ENCODE assay signal across 26 cellular contexts in genomic region chr11:109583996-109584395, GRCh38.
DNase-seq lines count a peak whose midpoint lies in the region; ATAC-seq, FAIRE-seq and TF ChIP-seq lines count a peak whose summit lies in the region.
"Had no signal": no experiment of that assay in that cellular context is flagged by ENCODE, and none has a peak within 500 bp of the region (broad histone marks: within the 10 kb centered on the region; RNA-seq: fewer than 3 reads in every experiment).

No MANE protein-coding gene starts in this region.

- H3K23ac ChIP-seq in IMR-90 (ENCODE audit: low read depth, low read length): no peak overlapping the region

- no peak overlapping the region for H3K4me2 ChIP-seq in IMR-90 (ENCODE audit: low read depth, low read length)
- H3K4me2 ChIP-seq: BLaER1 had no signal

- no peak overlapping the region for H2AK9ac ChIP-seq in IMR-90 (replicated peaks; ENCODE audit: low read depth, low read length, poor library complexity)

- H3K36me3 ChIP-seq in A673 (ENCODE audit: insufficient read depth, low read length, poor library complexity, severe bottlenecking) (no peaks in the 10 kb centered on the region), IMR-90 (ENCODE audit: control insufficient read depth, insufficient read depth, low read length) (no peaks in the 10 kb centered on the region)
- H3K36me3 ChIP-seq: BLaER1 had no signal

- no peaks in the 10 kb centered on the region for H3K79me1 ChIP-seq in IMR-90 (ENCODE audit: low read depth in 1 of 2, low read length in 2 of 2)

- BruUV-seq in A673 (replicated peaks; lab: Mats Ljungman, UMichigan): no TSS peak
- no TSS peak for BruUV-seq in IMR-90 (replicated peaks; lab: Mats Ljungman, UMichigan)

- H3K27me3 Mint-ChIP-seq in osteocyte (ENCODE audit: unreplicated experiment): no peaks in the 10 kb centered on the region
- H3K27me3 Mint-ChIP-seq: B cell; CD4-positive, CD25-positive, alpha-beta regulatory T cell had no signal

- CTCF ChIA-PET in A673 (lab: Charles Lee): no interaction called here
- CTCF ChIA-PET in IMR-90 (lab: Yijun Ruan, JAX): no interaction called here

- intact Hi-C loops in A673 (cut with micrococcal nuclease; ENCODE audit: unreplicated experiment): no loop called here
- intact Hi-C loops in IMR-90 (cut with micrococcal nuclease): no loop called here

- FAIRE-seq in H54 (lab: Jason Lieb, UNC): no peak
- FAIRE-seq: A204.1, D721Med, GM12878, GM18507 had no signal

- in situ Hi-C loops in IMR-90 (cut with MboI; ENCODE audit: low sequenced_read_pairs): no loop called here

- H2BK5ac ChIP-seq in IMR-90 (ENCODE audit: low read depth, low read length, poor library complexity, severe bottlenecking): no peak overlapping the region

- peak overlapping the region; percentile 59 for H3K27ac Mint-ChIP-seq in osteocyte (ENCODE audit: unreplicated experiment)
- H3K27ac Mint-ChIP-seq: B cell; CD4-positive, CD25-positive, alpha-beta regulatory T cell; CD8-positive, alpha-beta T cell had no signal

- no peak overlapping the region for H4K8ac ChIP-seq in IMR-90 (ENCODE audit: low read depth in 2 of 2, low read length in 2 of 2)

- no peaks in the 10 kb centered on the region for H3K36me3 Mint-ChIP-seq in osteocyte (ENCODE audit: unreplicated experiment)
- H3K36me3 Mint-ChIP-seq: CD4-positive, CD25-positive, alpha-beta regulatory T cell; CD8-positive, alpha-beta T cell had no signal

- POLR2A ChIA-PET in A673 (lab: Charles Lee; ENCODE audit: low non-redundant PET): no interaction called here
- POLR2A ChIA-PET in IMR-90 (lab: Charles Lee; ENCODE audit: unreplicated experiment): no interaction called here

- peaks cover 20% of the 10 kb centered on the region for H3K4me1 Mint-ChIP-seq in osteocyte (ENCODE audit: unreplicated experiment)
- H3K4me1 Mint-ChIP-seq: B cell; CD4-positive, CD25-positive, alpha-beta regulatory T cell had no signal

- no peak overlapping the region for H4K5ac ChIP-seq in IMR-90 (ENCODE audit: low read depth, low read length)

- dilution Hi-C loops in IMR-90 (cut with HindIII; ENCODE audit: low sequenced_read_pairs, unreplicated experiment): no loop called here

- no peak overlapping the region for H3K56ac ChIP-seq in IMR-90 (ENCODE audit: extremely low read depth, insufficient read depth, low read length)

- peaks cover 4% of the 10 kb centered on the region for H3K27me3 ChIP-seq in A673 (replicated peaks; ENCODE audit: insufficient read depth, low read depth, low read length, poor library complexity)
- H3K27me3 ChIP-seq in IMR-90 (ENCODE audit: control insufficient read depth, insufficient read depth, low read length): no peaks in the 10 kb centered on the region
- H3K27me3 ChIP-seq: BLaER1 had no signal

- no peak overlapping the region for H2BK120ac ChIP-seq in IMR-90 (ENCODE audit: low read depth, low read length)

- no peak overlapping the region for H2BK20ac ChIP-seq in IMR-90 (ENCODE audit: low read depth, low read length)

- no peak overlapping the region for H2BK15ac ChIP-seq in IMR-90 (ENCODE audit: low read depth, low read length)

- no peaks in the 10 kb centered on the region for H3K9me3 ChIP-seq in A673 (ENCODE audit: low read depth, low read length, poor library complexity, severe bottlenecking)
- H3K9me3 ChIP-seq in IMR-90 (ENCODE audit: control insufficient read depth, insufficient read depth, low read length): no peaks in the 10 kb centered on the region
- H3K9me3 ChIP-seq: BLaER1, Caco-2 had no signal

- no peaks in the 10 kb centered on the region for H4K20me1 ChIP-seq in IMR-90 (ENCODE audit: insufficient read depth, low read length)
- H4K20me1 ChIP-seq: BLaER1 had no signal

- no peaks in the 10 kb centered on the region for H3K4me1 ChIP-seq in A673 (ENCODE audit: insufficient read depth, low read length, poor library complexity, severe bottlenecking)
- H3K4me1 ChIP-seq in IMR-90 (ENCODE audit: control insufficient read depth, insufficient read depth, low read length): no peaks in the 10 kb centered on the region
- H3K4me1 ChIP-seq: BLaER1, Caco-2 had no signal

- no peak for TF ChIP-seq RAD21 in IMR-90 (IDR thresholded peaks at IDR 0.05; ENCODE audit: low read length)

- DNase-seq in A673 (ENCODE audit: low spot score): peak; percentile 55
- DNase-seq in IMR-90: no peak
- peak; percentile 16 for DNase-seq in fibroblast of peridontal ligament (ENCODE audit: extremely low read depth)
- no peak for DNase-seq in osteocyte (ENCODE audit: extremely low spot score, unreplicated experiment)
- no peak for DNase-seq in T-helper 1 cell
- DNase-seq in H54 (ENCODE audit: insufficient read length, low spot score): no peak
- DNase-seq in NCI-H524 treated with DMSO at 0.1 percent for 48 hours (lab: John Stamatoyannopoulos, UW): no peak
- no peak for DNase-seq in NCI-H146 treated with DMSO at 0.1 percent for 48 hours (lab: John Stamatoyannopoulos, UW; ENCODE audit: unreplicated experiment)
- DNase-seq: Caco-2; CD4-positive, CD25-positive, alpha-beta regulatory T cell; CD8-positive, alpha-beta T cell; DMS 273 treated with DMSO at 0.1 percent for 48 hours; DMS79; EL; GDM1; GOT3; H7; HCEC 1CT had no signal

- no peak overlapping the region for H3K18ac ChIP-seq in IMR-90 (ENCODE audit: low read depth, low read length)

- no peak overlapping the region for H2AK5ac ChIP-seq in IMR-90 (ENCODE audit: low read depth, low read length)

- H3K9ac ChIP-seq in IMR-90 (ENCODE audit: low read depth, low read length): no peak overlapping the region
- H3K9ac ChIP-seq: BLaER1 had no signal

- TF ChIP-seq CTCF in A673 (conservative IDR thresholded peaks at IDR 0.05; ENCODE audit: low read depth, low read length) (no peak), IMR-90 (conservative IDR thresholded peaks at IDR 0.05; ENCODE audit: low read depth, low read length) (no peak), osteocyte (IDR thresholded peaks at IDR 0.05) (no peak)

- H3K27ac ChIP-seq in A673 (ENCODE audit: low read depth, low read length, poor library complexity, severe bottlenecking) (no peak overlapping the region), IMR-90 (ENCODE audit: insufficient read depth, low read length) (no peak overlapping the region)
- H3K27ac ChIP-seq: 22Rv1, BLaER1, C4-2B had no signal

- H3K4me3 ChIP-seq in A673 (ENCODE audit: low read depth, low read length, poor library complexity, severe bottlenecking): no peak overlapping the region
- no peak overlapping the region for H3K4me3 ChIP-seq in IMR-90 (ENCODE audit: insufficient read depth, low read depth, low read length)
- H3K4me3 ChIP-seq: BLaER1, GM12878 had no signal

- no peak overlapping the region for H3K14ac ChIP-seq in IMR-90 (replicated peaks; ENCODE audit: low read depth, low read length)

- TF ChIP-seq POLR2A in IMR-90 (IDR thresholded peaks at IDR 0.05; ENCODE audit: low read depth, low read length) (no peak), H54 (IDR thresholded peaks at IDR 0.05; ENCODE audit: low read depth, low read length) (no peak)

- no peak overlapping the region for H3K4me3 Mint-ChIP-seq in osteocyte (ENCODE audit: unreplicated experiment)
- H3K4me3 Mint-ChIP-seq: B cell; CD4-positive, CD25-positive, alpha-beta regulatory T cell; CD8-positive, alpha-beta T cell had no signal

- no peak overlapping the region for H3K4ac ChIP-seq in IMR-90 (ENCODE audit: low read depth, low read length)

- peak; percentile 44 for ATAC-seq in IMR-90 (ENCODE audit: low read depth)
- ATAC-seq: CD8-positive, alpha-beta T cell; GM12878 had no signal

- H2AFZ ChIP-seq in IMR-90 (replicated peaks; ENCODE audit: low read length, poor library complexity): no peak overlapping the region

- H3K9me1 ChIP-seq in IMR-90 (ENCODE audit: insufficient read depth, low read length): no peaks in the 10 kb centered on the region

- H4K91ac ChIP-seq in IMR-90 (ENCODE audit: insufficient read depth, low read depth, low read length): no peak overlapping the region

- H3K9me3 Mint-ChIP-seq in osteocyte (ENCODE audit: unreplicated experiment): no peaks in the 10 kb centered on the region
- H3K9me3 Mint-ChIP-seq: CD8-positive, alpha-beta T cell had no signal

TF ChIP-seq in IMR-90, 13 proteins besides CTCF, POLR2A, EP300 and RAD21:
- no peak for TF ChIP-seq USF2 (IDR thresholded peaks at IDR 0.05; ENCODE audit: low read depth, low read length)
- TF ChIP-seq FOS (IDR thresholded peaks at IDR 0.05; ENCODE audit: low read depth, low read length): no peak
- TF ChIP-seq NFE2L2 (IDR thresholded peaks at IDR 0.05; ENCODE audit: low read depth, low read length): no peak
- TF ChIP-seq CHD1 (IDR thresholded peaks at IDR 0.05; ENCODE audit: low read depth, low read length): no peak
- TF ChIP-seq BHLHE40 (IDR thresholded peaks at IDR 0.05; ENCODE audit: low read depth, low read length): no peak
- TF ChIP-seq MXI1 (IDR thresholded peaks at IDR 0.05; ENCODE audit: borderline replicate concordance, low read depth, low read length): no peak
- TF ChIP-seq RCOR1 (IDR thresholded peaks at IDR 0.05; ENCODE audit: insufficient replicate concordance, low read length): no peak
- no peak for TF ChIP-seq RFX5 (IDR thresholded peaks at IDR 0.05; ENCODE audit: low read depth, low read length)

Comparison
In these comparisons a context has a peak if more than half of its experiments do, and no peak if none do; other contexts are left out.
1. DNase-seq: peak in A673 (single experiment) and fibroblast of peridontal ligament (single experiment); none in IMR-90 (single experiment), osteocyte (single experiment), T-helper 1 cell (0 of 5), H54 (single experiment), NCI-H524 treated with DMSO at 0.1 percent for 48 hours (single experiment) and NCI-H146 treated with DMSO at 0.1 percent for 48 hours (single experiment).